Comparison of ENCODE assay signal across 1 cellular context in genomic region chr11:76515494-76515893, GRCh38.
TF ChIP-seq lines count a peak whose summit lies in the region.

No MANE protein-coding gene starts in this region.

TF ChIP-seq in HepG2, 621 proteins besides CTCF, POLR2A, EP300 and RAD21 (continued from another document):
- TF ChIP-seq, protein P1, sequence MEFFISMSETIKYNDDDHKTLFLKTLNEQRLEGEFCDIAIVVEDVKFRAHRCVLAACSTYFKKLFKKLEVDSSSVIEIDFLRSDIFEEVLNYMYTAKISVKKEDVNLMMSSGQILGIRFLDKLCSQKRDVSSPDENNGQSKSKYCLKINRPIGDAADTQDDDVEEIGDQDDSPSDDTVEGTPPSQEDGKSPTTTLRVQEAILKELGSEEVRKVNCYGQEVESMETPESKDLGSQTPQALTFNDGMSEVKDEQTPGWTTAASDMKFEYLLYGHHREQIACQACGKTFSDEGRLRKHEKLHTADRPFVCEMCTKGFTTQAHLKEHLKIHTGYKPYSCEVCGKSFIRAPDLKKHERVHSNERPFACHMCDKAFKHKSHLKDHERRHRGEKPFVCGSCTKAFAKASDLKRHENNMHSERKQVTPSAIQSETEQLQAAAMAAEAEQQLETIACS (CRISPR knock-in tag; IDR thresholded peaks at IDR 0.05) = no peak
- TF ChIP-seq ZNF609 (CRISPR knock-in tag; IDR thresholded peaks at IDR 0.05; ENCODE audit: borderline replicate concordance) = no peak
- no peak for TF ChIP-seq TCF7 (IDR thresholded peaks at IDR 0.05; ENCODE audit: low read depth)
